ENCODE assay signal across 14 cellular contexts in the genomic region with DNA sequence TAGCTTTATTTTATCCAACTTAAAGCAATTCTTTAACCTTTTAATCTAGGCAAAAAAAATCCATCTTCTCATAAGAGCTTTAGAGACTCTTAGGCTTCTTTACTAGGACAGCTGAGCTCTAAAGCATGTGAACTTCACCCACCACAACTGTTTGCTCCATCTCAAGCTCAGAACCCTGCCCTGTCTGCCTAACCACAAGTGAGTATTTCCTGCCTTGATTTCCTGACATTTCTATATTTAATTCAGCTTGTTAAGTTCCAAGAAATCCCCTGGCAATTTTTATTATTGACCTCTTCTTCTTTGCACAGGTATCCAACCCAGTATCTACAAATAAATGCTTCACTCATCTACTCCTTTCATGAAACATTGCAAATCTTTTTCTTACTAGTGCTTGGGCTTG. TPM values are rescaled to one million over a fixed set of nuclear protein-coding genes. Genes with fewer than 3 reads are reported as not detected.
A peak's percentile ranks its signal among the peaks of the same experiment; 100 is the strongest.
DNase-seq lines count a peak whose midpoint lies in the region; ATAC-seq and TF ChIP-seq lines count a peak whose summit lies in the region.
"Had no signal": no experiment of that assay in that cellular context is flagged by ENCODE, and none has a peak within 500 bp of the region (broad histone marks: within the 10 kb centered on the region; RNA-seq: fewer than 3 reads in every experiment).

No MANE protein-coding gene starts in this region.

- H3K4me1 ChIP-seq in DND-41 (ENCODE audit: insufficient read depth, low read length) = peaks cover 16% of the 10 kb centered on the region
- H3K4me1 ChIP-seq in naive thymus-derived CD4-positive, alpha-beta T cell (ENCODE audit: control insufficient read depth in 2 of 2, insufficient read depth in 2 of 2, low read length in 2 of 2) = peaks cover 49 to 65% of the 10 kb centered on the region in 2 donors
- H3K4me1 ChIP-seq: breast epithelium, thyroid gland had no signal

- peaks cover 18% of the 10 kb centered on the region for H3K27me3 ChIP-seq in DND-41 (ENCODE audit: insufficient read depth, low read length, poor library complexity)
- H3K27me3 ChIP-seq in naive thymus-derived CD4-positive, alpha-beta T cell (ENCODE audit: control insufficient read depth in 2 of 2, insufficient read depth in 2 of 2, low read length in 2 of 2) = no peaks in the 10 kb centered on the region
- H3K27me3 ChIP-seq: breast epithelium, thyroid gland had no signal

- DNase-seq in DND-41 = peak; percentile 59
- DNase-seq in naive thymus-derived CD4-positive, alpha-beta T cell = peak in 7 of 9 donors; percentile 62 to 78 (median 73)
- no peak for DNase-seq in SK-N-DZ (ENCODE audit: low spot score)
- DNase-seq: GOT3; NCI-H1694; NK-92 treated with Interleukin-12 subunit alpha and Interleukin-12 subunit beta, amount 100 ng/mL, for 24 hours; retina; thyroid gland had no signal

- no peak overlapping the region for H3K4me3 ChIP-seq in DND-41 (ENCODE audit: low read depth in 1 of 2, low read length in 2 of 2)
- H3K4me3 ChIP-seq in naive thymus-derived CD4-positive, alpha-beta T cell (ENCODE audit: low read length) = peak overlapping the region; percentile 77
- H3K4me3 ChIP-seq: breast epithelium, thyroid gland had no signal

- intact Hi-C loops in naive thymus-derived CD4-positive, alpha-beta T cell (cut with micrococcal nuclease) = loop anchor here (1.0 to 10.0 kb wide), 7 partner anchors 8 to 950 kb away; partner anchors contain the start of genes ARHGEF1 (in 1 of the 2), HNRNPUL1 (in 1 of the 2), LTBP4 (in 1 of the 2) and TGFB1 (in 1 of the 2)

- H3K4me1 Mint-ChIP-seq in activated T-helper 17 cell treated with anti-CD3 and anti-CD28 coated beads, Interleukin-2, amount 50 U/mL, for 72 hours = peaks cover 46% of the 10 kb centered on the region
- H3K4me1 Mint-ChIP-seq in naive thymus-derived CD4-positive, alpha-beta T cell = peaks cover 43 to 76% (median 69%) of the 10 kb centered on the region in 7 donors

- ATAC-seq in DND-41 (ENCODE audit: insufficient read depth, low read depth) (peak; percentile 93), GM19467 (IDR thresholded peaks at IDR 0.05; ENCODE audit: unreplicated experiment) (no peak), GM19455 (IDR thresholded peaks at IDR 0.05; ENCODE audit: unreplicated experiment) (no peak)
- ATAC-seq in activated T-helper 17 cell treated with anti-CD3 and anti-CD28 coated beads, Interleukin-2, amount 50 U/mL, for 72 hours (replicated peaks) = peak; percentile 40
- ATAC-seq in naive thymus-derived CD4-positive, alpha-beta T cell = peak; percentile 88

- POLR2A ChIA-PET in naive thymus-derived CD4-positive, alpha-beta T cell (lab: Charles Lee) = interaction anchor here (0.6 to 15.6 kb wide), 10 partner anchors 11 to 1558 kb away, joined by 3 to 518 read pairs (median 4); no protein-coding TSS in a partner anchor

- H3K9ac ChIP-seq in DND-41 (ENCODE audit: low read depth, low read length) = no peak overlapping the region

- H2AFZ ChIP-seq in DND-41 (ENCODE audit: low read depth, low read length) = no peak overlapping the region

- H3K9me3 ChIP-seq in DND-41 (ENCODE audit: insufficient read depth, low read length, severe bottlenecking) = peaks cover 6% of the 10 kb centered on the region
- peaks cover 21% of the 10 kb centered on the region for H3K9me3 ChIP-seq in KOPT-K1 (ENCODE audit: insufficient read depth, low read length, poor library complexity, severe bottlenecking)
- H3K9me3 ChIP-seq in naive thymus-derived CD4-positive, alpha-beta T cell (ENCODE audit: control insufficient read depth in 2 of 3, low read length in 3 of 3) = no peaks in the 10 kb centered on the region
- H3K9me3 ChIP-seq: breast epithelium, thyroid gland had no signal

- H3K27ac Mint-ChIP-seq in activated T-helper 17 cell treated with anti-CD3 and anti-CD28 coated beads, Interleukin-2, amount 50 U/mL, for 72 hours = peak overlapping the region; percentile 93
- H3K27ac Mint-ChIP-seq in naive thymus-derived CD4-positive, alpha-beta T cell = peak overlapping the region; percentile 25 to 97 (median 95)

- H3K79me2 ChIP-seq in DND-41 (ENCODE audit: insufficient read depth, low read length) = no peaks in the 10 kb centered on the region

- H3K4me3 Mint-ChIP-seq in activated T-helper 17 cell treated with anti-CD3 and anti-CD28 coated beads, Interleukin-2, amount 50 U/mL, for 72 hours = peak overlapping the region; percentile 95
- peak overlapping the region; percentile 39 to 100 (median 97) for H3K4me3 Mint-ChIP-seq in naive thymus-derived CD4-positive, alpha-beta T cell

- H3K36me3 ChIP-seq in DND-41 (ENCODE audit: insufficient read depth, low read length) (no peaks in the 10 kb centered on the region), KOPT-K1 (ENCODE audit: insufficient read depth, low read length) (no peaks in the 10 kb centered on the region)
- peaks cover 0 to 20% (median 5%) of the 10 kb centered on the region in 3 experiments for H3K36me3 ChIP-seq in naive thymus-derived CD4-positive, alpha-beta T cell (ENCODE audit: control insufficient read depth in 2 of 3, insufficient read depth in 3 of 3, low read length in 3 of 3)
- H3K36me3 ChIP-seq: breast epithelium, thyroid gland had no signal

- CTCF ChIA-PET in naive thymus-derived CD4-positive, alpha-beta T cell (lab: Charles Lee) = interaction anchor here (1.1 to 23.4 kb wide), 5 partner anchors 9 to 136 kb away, joined by 3 to 384 read pairs (median 21); no protein-coding TSS in a partner anchor

- H3K27me3 Mint-ChIP-seq in activated T-helper 17 cell treated with anti-CD3 and anti-CD28 coated beads, Interleukin-2, amount 50 U/mL, for 72 hours = no peaks in the 10 kb centered on the region
- H3K27me3 Mint-ChIP-seq in naive thymus-derived CD4-positive, alpha-beta T cell = no peaks in the 10 kb centered on the region

- H3K27ac ChIP-seq in DND-41 (ENCODE audit: low read length) = no peak overlapping the region
- H3K27ac ChIP-seq in KOPT-K1 (ENCODE audit: low read depth, low read length, poor library complexity, severe bottlenecking) = peak overlapping the region; percentile 75
- peak overlapping the region; percentile 88 for H3K27ac ChIP-seq in naive thymus-derived CD4-positive, alpha-beta T cell (ENCODE audit: low read depth, low read length)
- H3K27ac ChIP-seq: breast epithelium, epithelial cell of prostate, thyroid gland had no signal

- H3K36me3 Mint-ChIP-seq in activated T-helper 17 cell treated with anti-CD3 and anti-CD28 coated beads, Interleukin-2, amount 50 U/mL, for 72 hours (ENCODE audit: low read depth) = peaks cover 90% of the 10 kb centered on the region
- H3K36me3 Mint-ChIP-seq in naive thymus-derived CD4-positive, alpha-beta T cell = peaks cover 18 to 70% (median 59%) of the 10 kb centered on the region in 5 donors

- no peaks in the 10 kb centered on the region for H3K9me3 Mint-ChIP-seq in activated T-helper 17 cell treated with anti-CD3 and anti-CD28 coated beads, Interleukin-2, amount 50 U/mL, for 72 hours
- no peaks in the 10 kb centered on the region for H3K9me3 Mint-ChIP-seq in naive thymus-derived CD4-positive, alpha-beta T cell

- H4K20me1 ChIP-seq in DND-41 (ENCODE audit: insufficient read depth, low read length) = no peaks in the 10 kb centered on the region

- H3K4me2 ChIP-seq in DND-41 (ENCODE audit: insufficient read depth, low read length) = no peak overlapping the region

- no peak for TF ChIP-seq CTCF in DND-41 (IDR thresholded peaks at IDR 0.05; ENCODE audit: borderline replicate concordance, extremely low read depth, low read length, poor library complexity, severe bottlenecking)

RNA-seq across cellular contexts. Expression of gene CEACAM21, which starts 21.1 kb away (rescaled TPM):
- 10 to 100 TPM; 27.1 to 30.7 TPM for total RNA-seq in activated T-helper 17 cell treated with anti-CD3 and anti-CD28 coated beads, Interleukin-2, amount 50 U/mL, for 72 hours
- 10 to 100 TPM; 40.1 to 64.5 (median 50.0) TPM for total RNA-seq in naive thymus-derived CD4-positive, alpha-beta T cell
- 10 to 100 TPM; 27.7 to 43.6 TPM for polyA plus RNA-seq in naive thymus-derived CD4-positive, alpha-beta T cell
- polyA plus RNA-seq in SK-N-DZ (2014; cell fraction: cytosol; rRNA removed) = not detected in 2 replicates
- not detected in 2 replicates for polyA plus RNA-seq in SK-N-DZ (2014; cell fraction: nucleus; rRNA removed)

Comparison
In these comparisons a context has a peak if more than half of its experiments do, and no peak if none do; other contexts are left out.
1. ATAC-seq: peak in DND-41 (single experiment), activated T-helper 17 cell treated with anti-CD3 and anti-CD28 coated beads, Interleukin-2, amount 50 U/mL, for 72 hours (single experiment) and naive thymus-derived CD4-positive, alpha-beta T cell (single experiment); none in GM19467 (single experiment) and GM19455 (single experiment).